ENCODE assay signal across 8 cellular contexts in genomic region chr10:124916098-124916584, GRCh38. TPM values are rescaled to one million over a fixed set of nuclear protein-coding genes. Genes with fewer than 3 reads are reported as not detected.
A peak's percentile ranks its signal among the peaks of the same experiment; 100 is the strongest.
DNase-seq lines count a peak whose midpoint lies in the region; ATAC-seq and TF ChIP-seq lines count a peak whose summit lies in the region.

No MANE protein-coding gene starts in this region.

- H3K27me3 Mint-ChIP-seq in T-cell = peaks cover 2 to 7% of the 10 kb centered on the region in 2 donors

- H3K27ac ChIP-seq in ovary = peak overlapping the region; percentile 87 to 98

- ATAC-seq in HG02852 (IDR thresholded peaks at IDR 0.05; ENCODE audit: unreplicated experiment) (peak; percentile 3), T-cell (replicated peaks in 1 of 4) (peak; percentile 0 to 3 (median 2))

- H3K4me3 Mint-ChIP-seq in T-cell = peak overlapping the region; percentile 86 to 92 (median 89)

- peak; percentile 15 for TF ChIP-seq EP300 in ovary (IDR thresholded peaks at IDR 0.05)

- H3K4me3 ChIP-seq in GM06990 (replicated peaks; ENCODE audit: low read depth, low read length) (peak overlapping the region; percentile 98), ovary (peak overlapping the region; percentile 77)

- intact Hi-C loops in ovary (cut with DNase I) = loop anchor here (2.0 to 10.0 kb wide), 4 partner anchors 69 to 245 kb away; partner anchors contain the start of gene CTBP2 (in 1 of the 4)

- peaks cover 7% of the 10 kb centered on the region for H3K4me1 ChIP-seq in ovary (ENCODE audit: insufficient read depth)

- H3K36me3 Mint-ChIP-seq in T-cell = peaks cover 4% of the 10 kb centered on the region

- no peaks in the 10 kb centered on the region for H3K9me3 Mint-ChIP-seq in T-cell

- TF ChIP-seq CTCF in GM06990 (IDR thresholded peaks at IDR 0.05; ENCODE audit: insufficient read depth, low read length, poor library complexity, severe bottlenecking) (no peak), ovary (IDR thresholded peaks at IDR 0.05) (no peak)

- no peaks in the 10 kb centered on the region for H3K27me3 ChIP-seq in GM06990 (replicated peaks; ENCODE audit: control insufficient read depth, insufficient read depth, low read length)
- no peaks in the 10 kb centered on the region for H3K27me3 ChIP-seq in ovary

- H3K36me3 ChIP-seq in GM06990 (ENCODE audit: control insufficient read depth, insufficient read depth, low read length) = no peaks in the 10 kb centered on the region
- H3K36me3 ChIP-seq in ovary = no peaks in the 10 kb centered on the region

- H3K9me3 ChIP-seq in ovary = no peaks in the 10 kb centered on the region

- no peak for TF ChIP-seq POLR2A in ovary (IDR thresholded peaks at IDR 0.05)

- CTCF ChIA-PET in T-cell (lab: Charles Lee) = interaction anchor here (0.6 to 1.0 kb wide), 5 partner anchors 33 to 227 kb away, joined by 3 read pairs; no protein-coding TSS in a partner anchor

- POLR2A ChIA-PET in T-cell (lab: Charles Lee) = interaction anchor here (0.5 to 1.3 kb wide), 4 partner anchors 9 to 114 kb away, joined by 4 to 9 read pairs (median 6); partner anchors contain the start of gene ABRAXAS2 (in 1 of the 2)

- H3K4me1 Mint-ChIP-seq in T-cell = peaks cover 38 to 40% (median 40%) of the 10 kb centered on the region in 3 donors

- 2 to 4% (median 3%) methylated on average over 13 of the region's 13 CpGs for WGBS in ovary, 3 donors

- no peak for DNase-seq in GM06990 (ENCODE audit: extremely low read depth, insufficient read length)
- no peak for DNase-seq in T-cell
- DNase-seq in fibroblast of peridontal ligament (ENCODE audit: extremely low read depth) = peak; percentile 46
- no peak for DNase-seq in ovary
- no peak for DNase-seq in HK-2 (ENCODE audit: unreplicated experiment)
- no peak for DNase-seq in stimulated activated CD4-positive, alpha-beta T cell treated with anti-CD3 and anti-CD28 coated beads, Interleukin-4, amount 100 ng/mL, for 1 hour
- no peak for DNase-seq in mucosa of gallbladder (ENCODE audit: low spot score)

- H3K27ac Mint-ChIP-seq in T-cell = peak overlapping the region; percentile 96

RNA-seq across cellular contexts. Expression of gene ZRANB1, which starts 25.8 kb away (rescaled TPM):
- total RNA-seq in T-cell = 10 to 100 TPM; 18.5 to 21.4 (median 19.1) TPM
- total RNA-seq in ovary = 10 to 100 TPM; 21.5 to 39.6 (median 27.5) TPM
- polyA plus RNA-seq in ovary = 10 to 100 TPM; 18.9 to 29.6 TPM
- total RNA-seq in mucosa of gallbladder = 17.7 TPM
